ENCODE assay signal across 18 cellular contexts in genomic region chr3:11037241-11037873, GRCh38. TPM values are rescaled to one million over a fixed set of nuclear protein-coding genes. Genes with fewer than 3 reads are reported as not detected.
"Had no signal": no experiment of that assay in that cellular context is flagged by ENCODE, and none has a peak within 500 bp of the region (broad histone marks: within the 10 kb centered on the region; RNA-seq: fewer than 3 reads in every experiment).

No MANE protein-coding gene starts in this region.

- H3K9me3 Mint-ChIP-seq: activated T-helper 1 cell treated with anti-CD3 and anti-CD28 coated beads, Interleukin-12 subunit alpha, Interleukin-12 subunit beta, Interleukin-2, Interleukin-4 antibody, amounts not matched to agents 30 ng/mL and 10 ng/mL and 1 ng/mL, durations not matched to agents 14 hours and 24 hours and 36 hours; memory B cell; stimulated activated memory B cell treated with anti-CD40 and anti-IgM and Interleukin-4, amounts not matched to agents 10 μg/mL and 1 μg/mL and 100 μg/mL, for 72 hours; T-helper 2 cell treated with Interferon-gamma antibody and Interleukin-4, amounts not matched to agents 5 μg/mL and 100 μg/mL, for 36 hours had no signal

- DNase-seq: activated CD4-positive, alpha-beta T cell treated with anti-CD3 and anti-CD28 coated beads, Interleukin-2, amount 50 U/mL, for 4 hours; amniotic stem cell; heart left ventricle; immature natural killer cell; kidney glomerular epithelial cell; left ventricle myocardium superior; mucosa of descending colon; naive thymus-derived CD4-positive, alpha-beta T cell; ovary; stimulated activated CD4-positive, alpha-beta T cell treated with anti-CD3 and anti-CD28 coated beads, Interleukin-4, amount 100 ng/mL, for 24 hours; tibial artery had no signal

- H3K27ac ChIP-seq: heart left ventricle, ovary, tibial artery had no signal

- H3K27ac Mint-ChIP-seq: activated naive CD8-positive, alpha-beta T cell; activated T-helper 1 cell treated with anti-CD3 and anti-CD28 coated beads, Interleukin-12 subunit alpha, Interleukin-12 subunit beta, Interleukin-2, Interleukin-4 antibody, amounts not matched to agents 30 ng/mL and 10 ng/mL and 1 ng/mL, durations not matched to agents 14 hours and 24 hours and 36 hours; immature natural killer cell; memory B cell; naive thymus-derived CD4-positive, alpha-beta T cell; stimulated activated memory B cell treated with anti-CD40 and anti-IgM and Interleukin-4, amounts not matched to agents 10 μg/mL and 1 μg/mL and 100 μg/mL, for 72 hours; T-helper 2 cell treated with Interferon-gamma antibody and Interleukin-4, amounts not matched to agents 5 μg/mL and 100 μg/mL, for 36 hours had no signal

- ATAC-seq: heart left ventricle; left ventricle myocardium superior; mucosa of descending colon; naive thymus-derived CD4-positive, alpha-beta T cell; sciatic nerve had no signal

- H3K4me1 Mint-ChIP-seq: immature natural killer cell; naive thymus-derived CD4-positive, alpha-beta T cell; stimulated activated memory B cell treated with anti-CD40 and anti-IgM and Interleukin-4, amounts not matched to agents 10 μg/mL and 1 μg/mL and 100 μg/mL, for 72 hours had no signal

- H3K36me3 Mint-ChIP-seq: activated naive CD8-positive, alpha-beta T cell; immature natural killer cell; memory B cell; stimulated activated memory B cell treated with anti-CD40 and anti-IgM and Interleukin-4, amounts not matched to agents 10 μg/mL and 1 μg/mL and 100 μg/mL, for 72 hours had no signal

- H3K4me3 Mint-ChIP-seq: activated naive CD8-positive, alpha-beta T cell; activated T-helper 1 cell treated with anti-CD3 and anti-CD28 coated beads, Interleukin-12 subunit alpha, Interleukin-12 subunit beta, Interleukin-2, Interleukin-4 antibody, amounts not matched to agents 30 ng/mL and 10 ng/mL and 1 ng/mL, durations not matched to agents 14 hours and 24 hours and 36 hours; immature natural killer cell; memory B cell; naive thymus-derived CD4-positive, alpha-beta T cell; stimulated activated memory B cell treated with anti-CD40 and anti-IgM and Interleukin-4, amounts not matched to agents 10 μg/mL and 1 μg/mL and 100 μg/mL, for 72 hours; T-helper 2 cell treated with Interferon-gamma antibody and Interleukin-4, amounts not matched to agents 5 μg/mL and 100 μg/mL, for 36 hours had no signal

RNA-seq across cellular contexts. Expression of gene SLC6A1, which starts 44.8 kb away (rescaled TPM):
- total RNA-seq: activated CD8-positive, alpha-beta memory T cell treated with anti-CD3 and anti-CD28 coated beads for 36 hours; activated T-helper 1 cell treated with anti-CD3 and anti-CD28 coated beads, Interleukin-12 subunit alpha, Interleukin-12 subunit beta, Interleukin-2, Interleukin-4 antibody, amounts not matched to agents 30 ng/mL and 10 ng/mL and 1 ng/mL, durations not matched to agents 14 hours and 24 hours and 36 hours; naive thymus-derived CD4-positive, alpha-beta T cell had no signal
